Comparison of ENCODE assay signal across 11 cellular contexts in the genomic region with DNA sequence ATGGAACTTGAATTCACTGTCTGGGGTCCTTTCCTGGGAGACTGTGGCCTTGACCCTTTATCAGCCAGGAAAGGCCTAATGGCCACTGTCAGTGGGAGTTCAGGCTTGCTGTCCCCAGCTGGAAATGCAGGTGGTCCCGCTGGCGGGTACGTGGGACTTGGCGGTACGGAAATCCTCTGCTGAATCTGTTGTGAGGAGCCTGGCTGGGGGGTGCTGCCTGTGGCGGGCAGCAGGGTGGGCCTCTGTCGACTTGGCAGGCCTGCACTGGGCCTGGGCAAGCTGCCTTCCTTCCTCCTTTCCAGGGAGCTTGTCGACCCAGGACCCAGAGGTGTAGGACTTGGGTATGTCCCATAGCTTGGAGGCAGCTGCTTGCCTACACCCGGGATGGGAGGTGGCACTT.
"Had no signal": no experiment of that assay in that cellular context is flagged by ENCODE, and none has a peak within 500 bp of the region (broad histone marks: within the 10 kb centered on the region; RNA-seq: fewer than 3 reads in every experiment).

No MANE protein-coding gene starts in this region.

- H3K4me1 ChIP-seq: psoas muscle had no signal

- H3K36me3 ChIP-seq: brain microvascular endothelial cell had no signal

- H3K9me3 ChIP-seq: psoas muscle, testis had no signal

- H3K4me3 ChIP-seq: psoas muscle, testis had no signal

- H3K27me3 ChIP-seq: brain microvascular endothelial cell, testis had no signal

- DNase-seq: activated CD4-positive, alpha-beta T cell treated with anti-CD3 and anti-CD28 coated beads for 4 hours; amniotic stem cell; hippocampal formation; naive thymus-derived CD4-positive, alpha-beta T cell; psoas muscle; stimulated activated CD4-positive, alpha-beta T cell treated with anti-CD3 and anti-CD28 coated beads, Interleukin-15, amount 100 ng/mL, for 24 hours; stimulated activated CD4-positive, alpha-beta T cell treated with anti-CD3 and anti-CD28 coated beads, Interleukin-4, amount 100 ng/mL, for 24 hours; stimulated activated naive CD8-positive, alpha-beta T cell treated with anti-CD3 and anti-CD28 coated beads, Interleukin-15, amount 100 ng/mL, for 72 hours; testis had no signal

- ATAC-seq: naive thymus-derived CD4-positive, alpha-beta T cell; psoas muscle; stimulated activated naive CD8-positive, alpha-beta T cell treated with anti-CD3 and anti-CD28 coated beads, Interleukin-15, amount 100 ng/mL, for 72 hours had no signal

- H3K27ac ChIP-seq: brain microvascular endothelial cell, psoas muscle, VCaP had no signal
